ENCODE assay signal across 31 cellular contexts in genomic region chr4:98558770-98559169, GRCh38.
DNase-seq lines count a peak whose midpoint lies in the region; ATAC-seq and TF ChIP-seq lines count a peak whose summit lies in the region.
"Had no signal": no experiment of that assay in that cellular context is flagged by ENCODE, and none has a peak within 500 bp of the region (broad histone marks: within the 10 kb centered on the region; RNA-seq: fewer than 3 reads in every experiment).

No MANE protein-coding gene starts in this region.

- CTCF ChIA-PET in PC-3 (lab: Charles Lee), result no interaction called here
- CTCF ChIA-PET in mammary epithelial cell (lab: Charles Lee; ENCODE audit: low non-redundant PET), result no interaction called here

- in situ Hi-C loops in mammary epithelial cell (cut with MboI; ENCODE audit: low sequenced_read_pairs in 2 of 2), result no loop called here

- H3K79me2 ChIP-seq in PC-3 (ENCODE audit: low read length), result peaks cover 89% of the 10 kb centered on the region
- peaks cover 54% of the 10 kb centered on the region for H3K79me2 ChIP-seq in neural progenitor cell (ENCODE audit: low read depth)
- peaks cover 78% of the 10 kb centered on the region for H3K79me2 ChIP-seq in mammary epithelial cell (ENCODE audit: insufficient read depth, low read length)

- TF ChIP-seq CTCF in PC-3 (conservative IDR thresholded peaks at IDR 0.05; ENCODE audit: low read depth, low read length) (no peak), endodermal cell (conservative IDR thresholded peaks at IDR 0.05) (no peak), neural progenitor cell (IDR thresholded peaks at IDR 0.05) (no peak), mammary epithelial cell (conservative IDR thresholded peaks at IDR 0.05 in 1 of 2, IDR thresholded peaks at IDR 0.05 in 1 of 2; ENCODE audit: extremely low read depth in 1 of 2, insufficient read depth in 1 of 2, low read depth in 1 of 2, low read length in 2 of 2) (no peak)

- H3K9ac ChIP-seq in ES-I3 (ENCODE audit: low read depth, low read length) (0 out of 2 replicates have a peak overlapping the region, but pooled peaks have one; percentile 12), PC-3 (ENCODE audit: low read length) (no peak overlapping the region), endodermal cell (ENCODE audit: extremely low read depth, low read length, poor library complexity, severe bottlenecking) (no peak overlapping the region), neural progenitor cell (no peak overlapping the region), mammary epithelial cell (ENCODE audit: insufficient read depth, low read length) (no peak overlapping the region)

- peaks cover 53% of the 10 kb centered on the region for H3K4me1 ChIP-seq in ES-I3 (ENCODE audit: insufficient read depth, low read length)
- peaks cover 26% of the 10 kb centered on the region for H3K4me1 ChIP-seq in PC-3 (ENCODE audit: insufficient read depth, low read length)
- H3K4me1 ChIP-seq in endodermal cell (ENCODE audit: control insufficient read depth, insufficient read depth, low read length), result no peaks in the 10 kb centered on the region
- peaks cover 47% of the 10 kb centered on the region for H3K4me1 ChIP-seq in neural progenitor cell
- H3K4me1 ChIP-seq in mammary epithelial cell (ENCODE audit: insufficient read depth, low read length), result peaks cover 9% of the 10 kb centered on the region
- H3K4me1 ChIP-seq: adrenal gland, colonic mucosa had no signal

- H3K9me2 ChIP-seq in PC-3 (replicated peaks; ENCODE audit: low read length), result no peaks in the 10 kb centered on the region

- intact Hi-C loops in PC-3 (cut with micrococcal nuclease), result loop anchor here (5.0 kb wide), 1 partner anchor 36 kb away; no protein-coding TSS in a partner anchor
- intact Hi-C loops in mammary epithelial cell (cut with micrococcal nuclease), result no loop called here

- dilution Hi-C loops in mammary epithelial cell (cut with HindIII; ENCODE audit: low sequenced_read_pairs), result no loop called here

- H3F3A ChIP-seq in PC-3 (ENCODE audit: low read length, unreplicated experiment) (no peaks in the 10 kb centered on the region), neural progenitor cell (ENCODE audit: low read depth) (peaks cover 14% of the 10 kb centered on the region)

- H3K4me3 Mint-ChIP-seq in endodermal cell (no peak overlapping the region), neural progenitor cell (no peak overlapping the region)
- H3K4me3 Mint-ChIP-seq: CD8-positive, alpha-beta memory T cell; IgD-negative memory B cell; immature natural killer cell; memory B cell had no signal

- no peak overlapping the region for H3K4me2 ChIP-seq in PC-3 (ENCODE audit: low read length)
- peak overlapping the region; percentile 44 for H3K4me2 ChIP-seq in neural progenitor cell
- no peak overlapping the region for H3K4me2 ChIP-seq in mammary epithelial cell (ENCODE audit: insufficient read depth, low read depth, low read length)
- H3K4me2 ChIP-seq: A549 had no signal

- H3K9me3 ChIP-seq in ES-I3 (ENCODE audit: control insufficient read depth, insufficient read depth, low read length) (no peaks in the 10 kb centered on the region), PC-3 (ENCODE audit: low read length) (no peaks in the 10 kb centered on the region), endodermal cell (ENCODE audit: control insufficient read depth, low read length) (no peaks in the 10 kb centered on the region), neural progenitor cell (ENCODE audit: low read depth) (no peaks in the 10 kb centered on the region), mammary epithelial cell (replicated peaks; ENCODE audit: insufficient read depth, low read length) (no peaks in the 10 kb centered on the region)
- H3K9me3 ChIP-seq: A549, adrenal gland, colonic mucosa, tibial nerve had no signal

- DNase-seq in PC-3 (no peak), endodermal cell (no peak), neural progenitor cell (ENCODE audit: low spot score) (no peak), activated T-cell treated with anti-CD3 and anti-CD28 coated beads for 4 hours (no peak), SW480 (ENCODE audit: low spot score) (no peak), mammary epithelial cell (no peak), CD1c-positive myeloid dendritic cell (ENCODE audit: extremely low spot score) (no peak)
- DNase-seq: activated CD4-positive, alpha-beta T cell treated with anti-CD3 and anti-CD28 coated beads, Interleukin-2, amount 50 U/mL, for 4 hours; activated CD4-positive, CD25-positive, alpha-beta regulatory T cell; activated naive CD4-positive, alpha-beta T cell treated with Interleukin-2 at 50 U/mL for 16 hours; adrenal gland; CD8-positive, alpha-beta memory T cell; colonic mucosa; effector memory CD4-positive, alpha-beta T cell; foreskin keratinocyte; immature natural killer cell; left colon; NCI-H1048; NCI-H187; NCI-H2171 treated with DMSO at 0.1 percent for 48 hours; NK-92 treated with Interleukin-12 subunit alpha and Interleukin-12 subunit beta, amount 100 ng/mL, for 24 hours; stimulated activated CD4-positive, alpha-beta T cell treated with anti-CD3 and anti-CD28 coated beads, Interleukin-1b, Interleukin-23, amount 100 ng/mL, for 48 hours; stomach; T-helper 1 cell had no signal

- H3K4me1 Mint-ChIP-seq in endodermal cell (peaks cover 31% of the 10 kb centered on the region), neural progenitor cell (peaks cover 16% of the 10 kb centered on the region)

- BruUV-seq in PC-3 (replicated peaks; lab: Mats Ljungman, UMichigan) (no TSS peak), mammary epithelial cell (replicated peaks; lab: Mats Ljungman, UMichigan) (no TSS peak)

- H3K27me3 Mint-ChIP-seq in endodermal cell (ENCODE audit: insufficient read depth) (no peaks in the 10 kb centered on the region), neural progenitor cell (ENCODE audit: insufficient read depth, low read depth) (peaks cover 2% of the 10 kb centered on the region)
- H3K27me3 Mint-ChIP-seq: CD8-positive, alpha-beta memory T cell; IgD-negative memory B cell; memory B cell had no signal

- H2AFZ ChIP-seq in PC-3 (ENCODE audit: low read length), result no peak overlapping the region
- H2AFZ ChIP-seq in neural progenitor cell (replicated peaks), result no peak overlapping the region
- H2AFZ ChIP-seq in mammary epithelial cell (ENCODE audit: low read depth, low read length), result no peak overlapping the region

- H3K36me3 ChIP-seq in ES-I3 (ENCODE audit: insufficient read depth, low read length) (no peaks in the 10 kb centered on the region), PC-3 (ENCODE audit: low read depth, low read length) (no peaks in the 10 kb centered on the region), endodermal cell (ENCODE audit: control insufficient read depth, insufficient read depth, low read length) (no peaks in the 10 kb centered on the region), neural progenitor cell (no peaks in the 10 kb centered on the region), mammary epithelial cell (ENCODE audit: insufficient read depth, low read length) (no peaks in the 10 kb centered on the region)
- H3K36me3 ChIP-seq: adrenal gland, colonic mucosa, stomach, tibial nerve had no signal

- H3K36me3 Mint-ChIP-seq in endodermal cell (ENCODE audit: low read depth) (no peaks in the 10 kb centered on the region), neural progenitor cell (peaks cover 14% of the 10 kb centered on the region)

- ATAC-seq in PC-3, result no peak
- ATAC-seq: A549, foreskin keratinocyte, HCT116, left colon had no signal

- H3K9me3 Mint-ChIP-seq in endodermal cell (peaks cover 3% of the 10 kb centered on the region), neural progenitor cell (no peaks in the 10 kb centered on the region)
- H3K9me3 Mint-ChIP-seq: CD8-positive, alpha-beta memory T cell; IgD-negative memory B cell; immature natural killer cell had no signal

- H3K4me3 ChIP-seq in PC-3 (ENCODE audit: low read length) (no peak overlapping the region), endodermal cell (ENCODE audit: low read length) (no peak overlapping the region), neural progenitor cell (no peak overlapping the region), mammary epithelial cell (replicated peaks in 1 of 3; ENCODE audit: insufficient read depth in 1 of 3, low read depth in 2 of 3, low read length in 3 of 3) (no peak overlapping the region)
- H3K4me3 ChIP-seq: A549, adrenal gland, colonic mucosa, skin epidermis, stomach, tibial nerve had no signal

- H4K20me1 ChIP-seq in PC-3 (ENCODE audit: low read length), result no peaks in the 10 kb centered on the region
- H4K20me1 ChIP-seq in neural progenitor cell (ENCODE audit: low read depth), result no peaks in the 10 kb centered on the region
- no peaks in the 10 kb centered on the region for H4K20me1 ChIP-seq in mammary epithelial cell (ENCODE audit: insufficient read depth, low read length)

- H3K27ac ChIP-seq in PC-3 (ENCODE audit: low read length) (0 out of 2 replicates have a peak overlapping the region, but pooled peaks have one; percentile 78), endodermal cell (ENCODE audit: low read depth, low read length) (no peak overlapping the region), neural progenitor cell (peak overlapping the region; percentile 34), mammary epithelial cell (ENCODE audit: insufficient read depth, low read depth, low read length) (no peak overlapping the region)
- H3K27ac ChIP-seq: A549, adrenal gland, colonic mucosa, foreskin keratinocyte, skin epidermis, stomach had no signal

- POLR2A ChIA-PET in PC-3 (lab: Charles Lee; ENCODE audit: unreplicated experiment), result no interaction called here

- WGBS in endodermal cell (ENCODE audit: insufficient coverage in 1 of 2, insufficient read length in 1 of 2), 2 experiments, result 43 to 48% methylated on average over 2 of the region's 2 CpGs
- 96% methylated on average over 2 of the region's 2 CpGs for WGBS in mammary epithelial cell (ENCODE audit: low coverage, missing lambda C conversion rate)

- no peaks in the 10 kb centered on the region for H3K27me3 ChIP-seq in PC-3 (ENCODE audit: low read length)
- H3K27me3 ChIP-seq in endodermal cell (ENCODE audit: control insufficient read depth, insufficient read depth, low read length, poor library complexity, severe bottlenecking), result no peaks in the 10 kb centered on the region
- H3K27me3 ChIP-seq in neural progenitor cell, result no peaks in the 10 kb centered on the region
- H3K27me3 ChIP-seq in mammary epithelial cell (ENCODE audit: insufficient read depth, low read length), result no peaks in the 10 kb centered on the region
- H3K27me3 ChIP-seq: adrenal gland, colonic mucosa, foreskin keratinocyte, stomach, tibial nerve had no signal

- H3K27ac Mint-ChIP-seq in endodermal cell (peak overlapping the region; percentile 68), neural progenitor cell (no peak overlapping the region)
- H3K27ac Mint-ChIP-seq: CD8-positive, alpha-beta memory T cell; IgD-negative memory B cell; memory B cell had no signal

Comparison
In these comparisons a context has a peak if more than half of its experiments do, and no peak if none do; other contexts are left out.
1. H3K27ac ChIP-seq: peak in PC-3 (single experiment) and neural progenitor cell (single experiment); none in endodermal cell (single experiment) and mammary epithelial cell (single experiment).